Comparison of ENCODE assay signal across 10 cellular contexts in the genomic region with DNA sequence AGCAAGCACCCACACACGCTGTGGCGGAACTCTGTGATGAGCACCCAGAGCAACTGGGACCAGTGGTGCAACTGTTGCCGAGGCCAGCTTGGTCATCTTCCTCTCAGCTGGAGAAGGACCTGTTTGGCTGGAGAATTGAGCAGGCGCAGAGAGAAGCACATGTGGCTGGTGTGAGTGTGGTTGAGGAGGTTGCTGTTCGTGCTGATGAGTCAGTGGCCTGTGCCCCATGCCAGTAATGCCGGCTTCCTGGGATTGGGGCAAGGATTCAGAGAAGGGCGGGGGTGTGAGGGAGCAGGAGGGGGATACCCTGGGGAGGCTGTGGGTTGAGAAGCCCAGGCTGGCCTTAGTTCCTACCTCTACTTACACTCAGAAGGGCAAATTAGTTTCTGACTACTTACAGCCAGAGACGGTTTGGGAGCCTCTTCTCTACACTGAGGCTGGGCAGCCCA. TPM values are rescaled to one million over a fixed set of nuclear protein-coding genes. Genes with fewer than 3 reads are reported as not detected.
DNase-seq lines count a peak whose midpoint lies in the region; ATAC-seq, FAIRE-seq and TF ChIP-seq lines count a peak whose summit lies in the region.
"Had no signal": no experiment of that assay in that cellular context is flagged by ENCODE, and none has a peak within 500 bp of the region (broad histone marks: within the 10 kb centered on the region; RNA-seq: fewer than 3 reads in every experiment).

No MANE protein-coding gene starts in this region.

- H4K5ac ChIP-seq in H1 (ENCODE audit: insufficient read length, low read depth, low read length) = no peak overlapping the region

- FAIRE-seq in H1 (lab: Jason Lieb, UNC) = no peak
- FAIRE-seq: endometrium had no signal

- peaks cover 62% of the 10 kb centered on the region for H3K4me1 ChIP-seq in Panc1 (ENCODE audit: control insufficient read depth, insufficient read depth, low read length)
- peaks cover 0 to 5% (median 0%) of the 10 kb centered on the region in 4 experiments; a peak in 1 of 7 replicates for H3K4me1 ChIP-seq in H1 (replicated peaks in 1 of 4; ENCODE audit: control insufficient read depth in 3 of 4, insufficient read depth in 4 of 4, low read length in 3 of 4)

- no peaks in the 10 kb centered on the region for H3K79me2 ChIP-seq in H1 (ENCODE audit: control insufficient read depth in 1 of 2, insufficient read depth in 2 of 2, low read length in 2 of 2)

- 91% methylated on average over 8 of the region's 8 CpGs; no CpG with 5 or more reads in 1 of the 2 experiments for WGBS in H1 (ENCODE audit: extremely low coverage in 1 of 2, insufficient coverage in 1 of 2, insufficient read length in 1 of 2, insufficient replicate concordance in 2 of 2, low coverage in 1 of 2, low lambda C conversion rate in 2 of 2, missing lambda C conversion rate in 1 of 2), 2 experiments

- H3K4me3 Mint-ChIP-seq in osteocyte (ENCODE audit: unreplicated experiment) = no peak overlapping the region

- no peak for TF ChIP-seq POLR2A in H1 (IDR thresholded peaks at IDR 0.05; ENCODE audit: control extremely low read depth in 1 of 2, low read depth in 2 of 2, low read length in 2 of 2)

- H3K23ac ChIP-seq in H1 (ENCODE audit: insufficient read length) = no peak overlapping the region

- H3K27ac ChIP-seq in Panc1 (ENCODE audit: low read length) = peak overlapping the region; percentile 98
- no peak overlapping the region for H3K27ac ChIP-seq in H1 (ENCODE audit: low read depth, low read length)

- peak overlapping the region; percentile 80; the same call in 1 of the 2 replicates for H2BK12ac ChIP-seq in H1 (ENCODE audit: low read depth, low read length)

- H3K27me3 ChIP-seq in Panc1 (ENCODE audit: control insufficient read depth, insufficient read depth, low read length) (no peaks in the 10 kb centered on the region), H1 (replicated peaks in 1 of 4; ENCODE audit: control insufficient read depth in 3 of 4, extremely low read depth in 1 of 4, insufficient read depth in 3 of 4, low read length in 3 of 4) (no peaks in the 10 kb centered on the region)
- H3K27me3 ChIP-seq: thyroid gland had no signal

- H2AK5ac ChIP-seq in H1 (ENCODE audit: low read depth, low read length) = peak overlapping the region; percentile 53; the same call in 1 of the 2 replicates

- no peak overlapping the region for H3K56ac ChIP-seq in H1 (replicated peaks; ENCODE audit: insufficient read length, low read depth, low read length)

- CTCF ChIA-PET in Panc1 (lab: Charles Lee) (interaction anchor here (0.5 kb wide), 1 partner anchor 29 kb away, joined by 3 read pairs; no protein-coding TSS in a partner anchor), H1 (lab: Charles Lee; ENCODE audit: partially characterized antibody) (interaction anchor here (1.3 to 1.7 kb wide), 3 partner anchors 32 to 161 kb away, joined by 3 to 5 read pairs (median 5); no protein-coding TSS in a partner anchor)

- no peak for TF ChIP-seq RAD21 in H1 (IDR thresholded peaks at IDR 0.05 in 1 of 2, conservative IDR thresholded peaks at IDR 0.05 in 1 of 2; ENCODE audit: low read depth in 2 of 2, low read length in 2 of 2)

- H3K18ac ChIP-seq in H1 (ENCODE audit: extremely low read depth, low read length) = no peak overlapping the region

- H2BK5ac ChIP-seq in H1 (ENCODE audit: low read depth, low read length) = no peak overlapping the region

- POLR2A ChIA-PET in Panc1 (lab: Charles Lee) = no interaction called here
- POLR2A ChIA-PET in H1 (lab: Charles Lee; ENCODE audit: partially characterized antibody) = no interaction called here

- H3K36me3 ChIP-seq in Panc1 (ENCODE audit: control insufficient read depth, insufficient read depth, low read length) (no peaks in the 10 kb centered on the region), H1 (ENCODE audit: control insufficient read depth in 2 of 4, insufficient read depth in 4 of 4, low read length in 3 of 4) (no peaks in the 10 kb centered on the region)
- H3K36me3 ChIP-seq: thyroid gland had no signal

- DNase-seq in GM03348 (ENCODE audit: low spot score) = peak; percentile 96
- no peak for DNase-seq in Panc1 (ENCODE audit: low read depth, low spot score)
- no peak for DNase-seq in H1 (ENCODE audit: low read depth in 1 of 2, low spot score in 2 of 2)
- peak; percentile 85 for DNase-seq in osteocyte (ENCODE audit: extremely low spot score, unreplicated experiment)
- DNase-seq in GM19240 (ENCODE audit: insufficient read length, low spot score) = no peak

- peak overlapping the region; percentile 81; the same call in 1 of the 2 replicates for H2BK15ac ChIP-seq in H1 (ENCODE audit: low read length)

- peak overlapping the region; percentile 60 for H3K27ac Mint-ChIP-seq in osteocyte (ENCODE audit: unreplicated experiment)

- no peak overlapping the region for H4K91ac ChIP-seq in H1 (replicated peaks; ENCODE audit: insufficient read length, low read length)

- peaks cover 63% of the 10 kb centered on the region for H3K4me1 Mint-ChIP-seq in osteocyte (ENCODE audit: unreplicated experiment)

- H3K4me3 ChIP-seq in Panc1 (ENCODE audit: low read depth in 2 of 2, low read length in 2 of 2) = no peak overlapping the region
- no peak overlapping the region for H3K4me3 ChIP-seq in H1 (ENCODE audit: extremely low read depth in 1 of 4, insufficient read depth in 2 of 4, low read depth in 3 of 4, low read length in 4 of 4)
- H3K4me3 ChIP-seq: thyroid gland had no signal

- no TSS peak for BruUV-seq in Panc1 (replicated peaks; lab: Mats Ljungman, UMichigan)

- H3K4ac ChIP-seq in H1 (replicated peaks; ENCODE audit: insufficient read length, low read depth, low read length) = no peak overlapping the region

- no peak overlapping the region for H3K9ac ChIP-seq in H1 (replicated peaks in 1 of 4; ENCODE audit: extremely low read depth in 1 of 4, low read depth in 3 of 4, low read length in 3 of 4)

- no peaks in the 10 kb centered on the region for H3K9me3 ChIP-seq in Panc1 (ENCODE audit: control insufficient read depth, insufficient read depth, low read depth, low read length)
- H3K9me3 ChIP-seq in H1 (ENCODE audit: insufficient read depth in 2 of 2, low read depth in 1 of 2, low read length in 1 of 2) = no peaks in the 10 kb centered on the region
- H3K9me3 ChIP-seq: thyroid gland had no signal

- H4K8ac ChIP-seq in H1 (ENCODE audit: extremely low read depth, insufficient read depth, low read length) = no peak overlapping the region

- intact Hi-C loops in Panc1 (cut with micrococcal nuclease; ENCODE audit: unreplicated experiment) = no loop called here

- no peak for TF ChIP-seq EP300 in H1 (IDR thresholded peaks at IDR 0.05; ENCODE audit: borderline replicate concordance in 1 of 2, low read depth in 2 of 2, low read length in 2 of 2)

- H3K27me3 Mint-ChIP-seq in osteocyte (ENCODE audit: unreplicated experiment) = no peaks in the 10 kb centered on the region

- no peak overlapping the region for H2BK20ac ChIP-seq in H1 (ENCODE audit: low read length)

- no peak for ATAC-seq in Panc1
- ATAC-seq in GM18511 (IDR thresholded peaks at IDR 0.05; ENCODE audit: unreplicated experiment) = no peak
- no peak for ATAC-seq in GM19328 (IDR thresholded peaks at IDR 0.05; ENCODE audit: unreplicated experiment)
- no peak for ATAC-seq in GM21526 (IDR thresholded peaks at IDR 0.05; ENCODE audit: low FRiP score, unreplicated experiment)

- no peaks in the 10 kb centered on the region for H4K20me1 ChIP-seq in H1 (replicated peaks in 1 of 2; ENCODE audit: control insufficient read depth in 1 of 2, insufficient read depth in 2 of 2, low read length in 2 of 2)

- no peaks in the 10 kb centered on the region for H3K23me2 ChIP-seq in H1 (ENCODE audit: low read depth, low read length)

- no peak overlapping the region for H2AFZ ChIP-seq in H1 (ENCODE audit: low read length)

- H2BK120ac ChIP-seq in H1 (replicated peaks; ENCODE audit: low read depth, low read length) = no peak overlapping the region

- H3K79me1 ChIP-seq in H1 (ENCODE audit: low read depth, low read length) = no peaks in the 10 kb centered on the region

- H3K36me3 Mint-ChIP-seq in osteocyte (ENCODE audit: unreplicated experiment) = no peaks in the 10 kb centered on the region

- H3K4me2 ChIP-seq in H1 (ENCODE audit: insufficient read depth in 1 of 2, low read depth in 2 of 2, low read length in 2 of 2) = no peak overlapping the region

- in situ Hi-C loops in Panc1 (cut with HindIII; ENCODE audit: low pct_unique_long_range_greater_than_20kb, low sequenced_read_pairs) = no loop called here

- H3K9me3 Mint-ChIP-seq in osteocyte (ENCODE audit: unreplicated experiment) = no peaks in the 10 kb centered on the region

- H3K14ac ChIP-seq in H1 (ENCODE audit: insufficient read length) = no peak overlapping the region

- no peak for TF ChIP-seq CTCF in Panc1 (IDR thresholded peaks at IDR 0.05)
- TF ChIP-seq CTCF in H1 (IDR thresholded peaks at IDR 0.05; ENCODE audit: control extremely low read depth in 1 of 3, insufficient read depth in 1 of 3, low read depth in 1 of 3, low read length in 3 of 3) = no peak
- no peak for TF ChIP-seq CTCF in osteocyte (IDR thresholded peaks at IDR 0.05)

TF ChIP-seq in H1, 55 proteins besides CTCF, POLR2A, EP300 and RAD21:
- no peak for TF ChIP-seq EGR1 (IDR thresholded peaks at IDR 0.05; ENCODE audit: borderline replicate concordance, low read depth, low read length)
- no peak for TF ChIP-seq JUND (IDR thresholded peaks at IDR 0.05; ENCODE audit: low read length)
- TF ChIP-seq CHD1 (IDR thresholded peaks at IDR 0.05; ENCODE audit: low read depth, low read length) = no peak
- no peak for TF ChIP-seq SIRT6 (IDR thresholded peaks at IDR 0.05; ENCODE audit: low read length)
- TF ChIP-seq TCF12 (IDR thresholded peaks at IDR 0.05; ENCODE audit: low read depth, low read length) = no peak
- TF ChIP-seq KDM5A (IDR thresholded peaks at IDR 0.05; ENCODE audit: low read length) = no peak
- TF ChIP-seq NANOG (IDR thresholded peaks at IDR 0.05; ENCODE audit: insufficient read depth, low read depth, low read length, poor library complexity, severe bottlenecking) = no peak

RNA-seq across cellular contexts. Expression of gene EPS8L3, which starts 57.5 kb away (rescaled TPM):
- total RNA-seq in Panc1 (2021; ENCODE audit: unreplicated experiment) (not detected), osteocyte (not detected in 2 replicates)
- polyA plus RNA-seq in Panc1 (2012; ENCODE audit: insufficient read length) = not detected
- total RNA-seq in H1 (2021; fragmentation: NEBNext Ultra II Directional; extraction: Animal tissue kit (Norgen Biotek cat#: 25700)) = not detected in 2 replicates
- not detected in 2 replicates for polyA plus RNA-seq in H1 (2011; rRNA removed)
- polyA plus RNA-seq in H1 (2011; cell fraction: cytosol; rRNA removed) = 0.09 TPM
- not detected for polyA plus RNA-seq in H1 (2011; cell fraction: nucleus; rRNA removed)
- polyA plus RNA-seq in H1 (2012, experiment 1 of 2) = not detected in 4 replicates
- polyA plus RNA-seq in H1 (2012, experiment 2 of 2) = not detected
- not detected for polyA plus RNA-seq in H1 (2013, experiment 1 of 2)
- polyA plus RNA-seq in H1 (2013, experiment 2 of 2) = not detected
- polyA minus RNA-seq in H1 (2011; rRNA and poly(A)+ RNA removed) = not detected in 2 replicates
- polyA minus RNA-seq in H1 (2011; cell fraction: cytosol; rRNA and poly(A)+ RNA removed) = not detected
- polyA minus RNA-seq in H1 (2011; cell fraction: nucleus; rRNA and poly(A)+ RNA removed) = not detected
- total RNA-seq: thyroid gland had no signal

Comparison
In these comparisons a context has a peak if more than half of its experiments do, and no peak if none do; other contexts are left out.
1. DNase-seq: peak in GM03348 (single experiment) and osteocyte (single experiment); none in Panc1 (single experiment), H1 (0 of 2) and GM19240 (single experiment).